8 cellular contexts compared by ENCODE assay signal in genomic region chr1:119647734-119648619, GRCh38. TPM values are rescaled to one million over a fixed set of nuclear protein-coding genes. Genes with fewer than 3 reads are reported as not detected.
A peak's percentile ranks its signal among the peaks of the same experiment; 100 is the strongest.
DNase-seq lines count a peak whose midpoint lies in the region; ATAC-seq and TF ChIP-seq lines count a peak whose summit lies in the region.

TSS of gene ZNF697 (minus strand) at chr1:119648266. CDS start at chr1:119626100, 22,166 bp downstream.

- H3K9me3 ChIP-seq in AG04450 (ENCODE audit: control insufficient read depth, insufficient read depth, low read length) (no peaks in the 10 kb centered on the region; the same call in 1 of the 2 replicates), duodenal mucosa (ENCODE audit: control insufficient read depth in 1 of 2, low read length in 2 of 2) (no peaks in the 10 kb centered on the region), liver (ENCODE audit: control insufficient read depth in 4 of 4, low read length in 3 of 4) (no peaks in the 10 kb centered on the region)

- TF ChIP-seq CTCF in AG04450 (IDR thresholded peaks at IDR 0.05; ENCODE audit: low read depth, low read length) (peak; percentile 59), liver (IDR thresholded peaks at IDR 0.05; ENCODE audit: low read depth, low read length, missing input control) (peak; percentile 36)

- TF ChIP-seq RAD21 in liver (IDR thresholded peaks at IDR 0.05) = peak; percentile 12 to 47

- WGBS in liver = under 1% methylated on average over 81 of the region's 81 CpGs

- H3K36me3 ChIP-seq in duodenal mucosa (ENCODE audit: control insufficient read depth in 1 of 2, insufficient read depth in 2 of 2, low read length in 2 of 2) = no peaks in the 10 kb centered on the region
- no peaks in the 10 kb centered on the region for H3K36me3 ChIP-seq in liver (ENCODE audit: control insufficient read depth in 4 of 4, insufficient read depth in 3 of 4, low read depth in 1 of 4, low read length in 3 of 4)

- H3K27ac ChIP-seq in AG04450 (ENCODE audit: low read depth, low read length) = peak within 1 kb of the TSS; percentile 91
- peak within 1 kb of the TSS; percentile 84 for H3K27ac ChIP-seq in duodenal mucosa (ENCODE audit: low read depth, low read length)
- peak within 1 kb of the TSS; percentile 89 to 92 for H3K27ac ChIP-seq in liver (ENCODE audit: low read depth in 1 of 2, low read length in 2 of 2)

- H3K4me3 ChIP-seq in AG04450 (ENCODE audit: low read depth, low read length) (peak within 1 kb of the TSS; percentile 98), duodenal mucosa (ENCODE audit: low read depth in 1 of 2, low read length in 2 of 2) (peak within 1 kb of the TSS; percentile 93 to 96), liver (ENCODE audit: low read depth in 1 of 3, low read length in 3 of 3) (peak within 1 kb of the TSS; percentile 73 to 83 (median 80))

- DNase-seq in AG04450 (ENCODE audit: low read depth, low spot score) (peak; percentile 95), NCI-H187 treated with DMSO at 0.1 percent for 48 hours (lab: John Stamatoyannopoulos, UW) (peak; percentile 69), UCSD-AML1 (lab: John Stamatoyannopoulos, UW; ENCODE audit: unreplicated experiment) (peak; percentile 89)
- DNase-seq in stimulated activated CD4-positive, alpha-beta T cell treated with anti-CD3 and anti-CD28 coated beads, Interleukin-2, amount 100 ng/mL, for 48 hours = peak; percentile 27 to 39

- ATAC-seq in GM18511 (IDR thresholded peaks at IDR 0.05; ENCODE audit: unreplicated experiment) (peak; percentile 84), HG02943 (IDR thresholded peaks at IDR 0.05; ENCODE audit: low read depth, unreplicated experiment) (peak; percentile 67)

- H3K27me3 ChIP-seq in AG04450 (ENCODE audit: control insufficient read depth, insufficient read depth, low read length) (peaks cover 4% of the 10 kb centered on the region), duodenal mucosa (ENCODE audit: control insufficient read depth in 1 of 2, insufficient read depth in 2 of 2, low read length in 2 of 2) (peaks cover 0 to 4% of the 10 kb centered on the region in 2 donors), liver (ENCODE audit: control insufficient read depth in 4 of 4, insufficient read depth in 4 of 4, low read length in 3 of 4) (no peaks in the 10 kb centered on the region)

- CTCF ChIA-PET in AG04450 (lab: Charles Lee) = interaction anchor here (0.8 to 7.3 kb wide), 18 partner anchors 8 to 96 kb away, joined by 3 to 57 read pairs (median 6); no protein-coding TSS in a partner anchor

- POLR2A ChIA-PET in AG04450 (lab: Yijun Ruan, JAX) = interaction anchor here (0.5 to 2.7 kb wide), 10 partner anchors 12 to 96 kb away, joined by 3 to 17 read pairs (median 5); partner anchors contain the start of gene PHGDH

- H3K9ac ChIP-seq in duodenal mucosa (ENCODE audit: low read depth in 1 of 2, low read length in 2 of 2) (peak within 1 kb of the TSS; percentile 85 to 93), liver (ENCODE audit: low read depth in 1 of 2, low read length in 2 of 2) (peak within 1 kb of the TSS; percentile 88 to 92)

- peaks cover 10 to 16% of the 10 kb centered on the region in 2 donors for H3K4me1 ChIP-seq in duodenal mucosa (ENCODE audit: control insufficient read depth in 1 of 2, insufficient read depth in 2 of 2, low read length in 2 of 2)
- H3K4me1 ChIP-seq in liver (ENCODE audit: control insufficient read depth in 4 of 4, insufficient read depth in 4 of 4, low read length in 3 of 4) = peaks cover 0 to 21% (median 9%) of the 10 kb centered on the region in 4 donors

TF ChIP-seq in liver, 16 proteins besides CTCF, POLR2A, EP300 and RAD21:
- TF ChIP-seq ATF3 (IDR thresholded peaks at IDR 0.05) = no peak
- TF ChIP-seq SP1 (IDR thresholded peaks at IDR 0.05) = peak; percentile 65
- TF ChIP-seq EGR1 (IDR thresholded peaks at IDR 0.05; ENCODE audit: low read depth in 2 of 2) = peak; percentile 21 to 68
- no peak for TF ChIP-seq TAF1 (conservative IDR thresholded peaks at IDR 0.05)
- TF ChIP-seq, protein P1, sequence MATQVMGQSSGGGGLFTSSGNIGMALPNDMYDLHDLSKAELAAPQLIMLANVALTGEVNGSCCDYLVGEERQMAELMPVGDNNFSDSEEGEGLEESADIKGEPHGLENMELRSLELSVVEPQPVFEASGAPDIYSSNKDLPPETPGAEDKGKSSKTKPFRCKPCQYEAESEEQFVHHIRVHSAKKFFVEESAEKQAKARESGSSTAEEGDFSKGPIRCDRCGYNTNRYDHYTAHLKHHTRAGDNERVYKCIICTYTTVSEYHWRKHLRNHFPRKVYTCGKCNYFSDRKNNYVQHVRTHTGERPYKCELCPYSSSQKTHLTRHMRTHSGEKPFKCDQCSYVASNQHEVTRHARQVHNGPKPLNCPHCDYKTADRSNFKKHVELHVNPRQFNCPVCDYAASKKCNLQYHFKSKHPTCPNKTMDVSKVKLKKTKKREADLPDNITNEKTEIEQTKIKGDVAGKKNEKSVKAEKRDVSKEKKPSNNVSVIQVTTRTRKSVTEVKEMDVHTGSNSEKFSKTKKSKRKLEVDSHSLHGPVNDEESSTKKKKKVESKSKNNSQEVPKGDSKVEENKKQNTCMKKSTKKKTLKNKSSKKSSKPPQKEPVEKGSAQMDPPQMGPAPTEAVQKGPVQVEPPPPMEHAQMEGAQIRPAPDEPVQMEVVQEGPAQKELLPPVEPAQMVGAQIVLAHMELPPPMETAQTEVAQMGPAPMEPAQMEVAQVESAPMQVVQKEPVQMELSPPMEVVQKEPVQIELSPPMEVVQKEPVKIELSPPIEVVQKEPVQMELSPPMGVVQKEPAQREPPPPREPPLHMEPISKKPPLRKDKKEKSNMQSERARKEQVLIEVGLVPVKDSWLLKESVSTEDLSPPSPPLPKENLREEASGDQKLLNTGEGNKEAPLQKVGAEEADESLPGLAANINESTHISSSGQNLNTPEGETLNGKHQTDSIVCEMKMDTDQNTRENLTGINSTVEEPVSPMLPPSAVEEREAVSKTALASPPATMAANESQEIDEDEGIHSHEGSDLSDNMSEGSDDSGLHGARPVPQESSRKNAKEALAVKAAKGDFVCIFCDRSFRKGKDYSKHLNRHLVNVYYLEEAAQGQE (IDR thresholded peaks at IDR 0.05) = peak; percentile 59
- TF ChIP-seq, protein P2, sequence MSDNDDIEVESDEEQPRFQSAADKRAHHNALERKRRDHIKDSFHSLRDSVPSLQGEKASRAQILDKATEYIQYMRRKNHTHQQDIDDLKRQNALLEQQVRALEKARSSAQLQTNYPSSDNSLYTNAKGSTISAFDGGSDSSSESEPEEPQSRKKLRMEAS (IDR thresholded peaks at IDR 0.05) = peak; percentile 43
- TF ChIP-seq YY1 (IDR thresholded peaks at IDR 0.05) = peak; percentile 85
- peak; percentile 27 to 28 for TF ChIP-seq RXRA (IDR thresholded peaks at IDR 0.05)
- TF ChIP-seq FOXA2 (IDR thresholded peaks at IDR 0.05) = no peak
- TF ChIP-seq HNF4G (IDR thresholded peaks at IDR 0.05) = no peak
- TF ChIP-seq ZBTB33 (IDR thresholded peaks at IDR 0.05) = peak; percentile 63
- TF ChIP-seq JUND (IDR thresholded peaks at IDR 0.05) = no peak
- no peak for TF ChIP-seq FOXA1 (IDR thresholded peaks at IDR 0.05)
- peak; percentile 31 to 46 for TF ChIP-seq HNF4A (conservative IDR thresholded peaks at IDR 0.05)
- peak in 1 of 2 donors; percentile 85 for TF ChIP-seq GABPA (IDR thresholded peaks at IDR 0.05 in 1 of 2, conservative IDR thresholded peaks at IDR 0.05 in 1 of 2)
- peak; percentile 28 for TF ChIP-seq NR2F2 (IDR thresholded peaks at IDR 0.05)

RNA-seq across cellular contexts. Expression of gene ZNF697, which starts in this region (rescaled TPM):
- polyA plus RNA-seq in AG04450 (2011; rRNA removed) = 11.6 and 12.9 TPM in 2 replicates
- polyA minus RNA-seq in AG04450 (2011; rRNA and poly(A)+ RNA removed) = 14.1 and 21.9 TPM in 2 replicates
- total RNA-seq in liver = 1 to 10 TPM; 4.4 to 4.5 TPM
- 1 to 10 TPM in 1 of 2 donors, under 1 TPM in 1; 0.89 to 2.1 TPM for polyA plus RNA-seq in liver

Comparison
In these comparisons a context has a peak if more than half of its experiments do, and no peak if none do; other contexts are left out.
1. Peak in every context shown above with its lines: DNase-seq, ATAC-seq, H3K4me3 ChIP-seq and H3K27ac ChIP-seq.
2. DNase-seq: peak in every context shown above with its lines; median percentile 95 in AG04450; 89 in UCSD-AML1; 69 in NCI-H187 treated with DMSO at 0.1 percent for 48 hours; 33 in stimulated activated CD4-positive, alpha-beta T cell treated with anti-CD3 and anti-CD28 coated beads, Interleukin-2, amount 100 ng/mL, for 48 hours.